1 cellular context compared by ENCODE assay signal in the genomic region with DNA sequence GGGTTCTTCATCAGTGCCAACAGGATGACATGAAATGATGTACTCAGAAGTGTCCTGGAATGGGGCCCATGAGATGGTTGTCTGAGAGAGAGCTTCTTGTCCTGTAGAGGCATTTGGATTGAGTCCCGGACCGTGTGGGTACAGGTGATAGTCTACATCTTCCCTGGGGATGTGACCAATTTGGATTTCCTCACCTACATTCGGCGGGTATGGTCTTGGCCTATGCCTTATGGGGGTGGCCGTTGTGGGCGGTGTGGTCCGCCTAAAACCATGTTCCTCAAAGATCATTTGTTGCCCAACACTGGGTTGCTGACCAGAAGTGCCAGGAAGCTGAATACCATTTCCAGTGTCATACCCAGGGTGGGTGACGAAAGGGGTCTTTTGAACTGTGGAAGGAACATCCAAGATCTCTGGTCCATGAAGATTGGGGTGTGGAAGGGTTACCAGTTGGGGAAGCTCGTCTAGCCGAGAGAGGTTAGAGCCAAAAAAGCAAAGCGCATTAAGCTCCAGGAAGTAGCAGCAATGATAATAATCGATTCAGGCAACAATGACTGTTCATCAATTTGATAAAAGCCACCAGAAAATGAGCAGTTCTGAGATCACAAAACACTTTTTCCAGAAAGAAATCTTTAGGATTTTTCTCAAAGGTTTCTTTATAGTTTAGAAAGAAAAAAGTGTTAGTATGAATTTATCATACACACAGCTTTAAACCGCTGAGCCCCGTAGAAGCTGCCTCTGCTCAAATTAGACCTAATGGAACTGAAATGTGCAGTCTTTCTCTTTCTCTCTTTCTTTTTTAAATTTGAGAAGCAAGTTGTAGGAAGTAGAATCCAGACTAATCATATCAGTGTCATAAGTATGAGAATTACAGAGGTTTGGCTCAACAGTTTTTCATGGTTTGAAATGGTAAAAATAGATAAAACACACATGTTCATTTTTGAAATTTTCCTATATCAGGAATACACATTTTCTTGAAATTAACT.
TF ChIP-seq lines count a peak whose summit lies in the region.

No MANE protein-coding gene starts in this region.

TF ChIP-seq in IMR-90, 13 proteins besides CTCF, POLR2A, EP300 and RAD21:
- TF ChIP-seq, protein P1, sequence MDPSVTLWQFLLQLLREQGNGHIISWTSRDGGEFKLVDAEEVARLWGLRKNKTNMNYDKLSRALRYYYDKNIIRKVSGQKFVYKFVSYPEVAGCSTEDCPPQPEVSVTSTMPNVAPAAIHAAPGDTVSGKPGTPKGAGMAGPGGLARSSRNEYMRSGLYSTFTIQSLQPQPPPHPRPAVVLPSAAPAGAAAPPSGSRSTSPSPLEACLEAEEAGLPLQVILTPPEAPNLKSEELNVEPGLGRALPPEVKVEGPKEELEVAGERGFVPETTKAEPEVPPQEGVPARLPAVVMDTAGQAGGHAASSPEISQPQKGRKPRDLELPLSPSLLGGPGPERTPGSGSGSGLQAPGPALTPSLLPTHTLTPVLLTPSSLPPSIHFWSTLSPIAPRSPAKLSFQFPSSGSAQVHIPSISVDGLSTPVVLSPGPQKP (IDR thresholded peaks at IDR 0.05; ENCODE audit: borderline replicate concordance, low read depth, low read length): no peak
- TF ChIP-seq CEBPB (IDR thresholded peaks at IDR 0.05; ENCODE audit: low read depth, low read length): no peak; the same call in 1 of the 2 replicates
- TF ChIP-seq MXI1 (IDR thresholded peaks at IDR 0.05; ENCODE audit: borderline replicate concordance, low read depth, low read length): no peak
- TF ChIP-seq NFE2L2 (IDR thresholded peaks at IDR 0.05; ENCODE audit: low read depth, low read length): no peak
- TF ChIP-seq, protein P2, sequence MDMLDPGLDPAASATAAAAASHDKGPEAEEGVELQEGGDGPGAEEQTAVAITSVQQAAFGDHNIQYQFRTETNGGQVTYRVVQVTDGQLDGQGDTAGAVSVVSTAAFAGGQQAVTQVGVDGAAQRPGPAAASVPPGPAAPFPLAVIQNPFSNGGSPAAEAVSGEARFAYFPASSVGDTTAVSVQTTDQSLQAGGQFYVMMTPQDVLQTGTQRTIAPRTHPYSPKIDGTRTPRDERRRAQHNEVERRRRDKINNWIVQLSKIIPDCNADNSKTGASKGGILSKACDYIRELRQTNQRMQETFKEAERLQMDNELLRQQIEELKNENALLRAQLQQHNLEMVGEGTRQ (IDR thresholded peaks at IDR 0.05; ENCODE audit: low read depth, low read length): no peak
